ENCODE assay signal across 11 cellular contexts in the genomic region with DNA sequence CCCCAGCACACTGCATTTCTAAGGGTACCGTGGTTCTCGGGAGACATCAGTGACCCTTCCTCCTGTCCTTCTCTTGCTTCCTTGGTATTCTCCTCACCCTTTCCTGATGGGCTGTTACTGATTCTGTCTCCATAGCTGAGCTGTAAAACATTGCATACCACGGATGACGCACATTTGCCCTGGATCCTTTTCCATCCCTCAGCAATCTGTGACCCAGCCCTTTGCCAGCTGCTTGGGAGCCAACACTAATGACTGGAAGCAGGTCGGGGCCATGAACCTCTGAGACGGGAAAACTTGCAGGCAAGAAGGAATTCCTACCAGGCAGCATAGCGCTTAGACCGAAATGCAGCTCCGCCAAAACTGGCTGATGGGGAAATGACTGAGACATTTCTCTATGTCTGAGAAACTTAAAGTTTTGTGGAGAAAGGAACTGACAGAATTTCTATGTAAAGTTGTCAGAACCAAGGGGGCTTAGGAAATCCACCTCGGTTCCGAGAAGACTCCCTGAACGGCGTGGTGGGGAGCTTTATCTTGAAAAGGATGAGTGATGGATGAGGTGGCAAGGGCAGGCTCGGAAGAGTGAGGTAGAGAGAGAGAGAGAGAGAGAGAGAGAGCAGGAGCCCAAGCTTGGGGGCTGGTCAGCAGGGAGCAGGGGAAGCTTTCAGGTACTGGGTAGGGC. TPM values are rescaled to one million over a fixed set of nuclear protein-coding genes. Genes with fewer than 3 reads are reported as not detected.
DNase-seq lines count a peak whose midpoint lies in the region; ATAC-seq and TF ChIP-seq lines count a peak whose summit lies in the region.
"Had no signal": no experiment of that assay in that cellular context is flagged by ENCODE, and none has a peak within 500 bp of the region (broad histone marks: within the 10 kb centered on the region; RNA-seq: fewer than 3 reads in every experiment).

No MANE protein-coding gene starts in this region.

- POLR2A ChIA-PET in CD4-positive, alpha-beta memory T cell (lab: Charles Lee; ENCODE audit: partially characterized antibody) = interaction anchor here (1.2 to 1.7 kb wide), 2 partner anchors 46 to 51 kb away, joined by 6 to 8 read pairs; a partner anchor contains a TSS

- H3K27ac Mint-ChIP-seq in activated T-cell treated with anti-CD3 and anti-CD28 coated beads, Interleukin-2, amount 50 U/mL, for 72 hours = peak overlapping the region; percentile 82
- H3K27ac Mint-ChIP-seq in CD4-positive, alpha-beta memory T cell = peak overlapping the region in 2 of 7 donors; percentile 7 to 14

- peaks cover 14 to 49% (median 35%) of the 10 kb centered on the region in 5 donors for H3K4me1 ChIP-seq in subcutaneous abdominal adipose tissue (ENCODE audit: control insufficient read depth in 5 of 5, insufficient read depth in 5 of 5, low read length in 5 of 5)
- H3K4me1 ChIP-seq in CD4-positive, alpha-beta memory T cell (ENCODE audit: insufficient read depth, low read length) = peaks cover 9% of the 10 kb centered on the region
- H3K4me1 ChIP-seq: parathyroid adenoma had no signal

- peak overlapping the region; percentile 24 to 70 (median 58) for H3K9ac ChIP-seq in subcutaneous abdominal adipose tissue (ENCODE audit: low read length in 5 of 5)
- H3K9ac ChIP-seq: parathyroid adenoma had no signal

- H3K36me3 Mint-ChIP-seq in activated T-cell treated with anti-CD3 and anti-CD28 coated beads, Interleukin-2, amount 50 U/mL, for 72 hours (ENCODE audit: insufficient read depth in 2 of 2) = peaks cover 0 to 6% of the 10 kb centered on the region in 2 donors
- no peaks in the 10 kb centered on the region for H3K36me3 Mint-ChIP-seq in CD4-positive, alpha-beta memory T cell

- ATAC-seq in activated T-cell treated with anti-CD3 and anti-CD28 coated beads, Interleukin-2, amount 50 U/mL, for 72 hours (replicated peaks in 1 of 2) = no peak

- H3K27me3 ChIP-seq in subcutaneous abdominal adipose tissue (ENCODE audit: control insufficient read depth in 5 of 5, insufficient read depth in 4 of 5, low read length in 5 of 5) = peaks cover 0 to 8% (median 0%) of the 10 kb centered on the region in 5 donors
- no peaks in the 10 kb centered on the region for H3K27me3 ChIP-seq in CD4-positive, alpha-beta memory T cell (ENCODE audit: insufficient read depth, low read length)
- H3K27me3 ChIP-seq: tibial nerve had no signal

- CTCF ChIA-PET in CD4-positive, alpha-beta memory T cell (lab: Charles Lee; ENCODE audit: partially characterized antibody) = interaction anchor here (1.8 kb wide), 1 partner anchor 43 kb away, joined by 7 read pairs; no protein-coding TSS in a partner anchor

- TF ChIP-seq CTCF in WI38 (IDR thresholded peaks at IDR 0.05; ENCODE audit: low read depth, low read length) = no peak

- peak overlapping the region; percentile 82 for H3K27ac ChIP-seq in subcutaneous abdominal adipose tissue (ENCODE audit: low read depth, low read length)
- H3K27ac ChIP-seq in CD4-positive, alpha-beta memory T cell (ENCODE audit: low read depth, low read length) = no peak overlapping the region
- H3K27ac ChIP-seq: C4-2B, parathyroid adenoma had no signal

- peaks cover 55% of the 10 kb centered on the region for H3K27me3 Mint-ChIP-seq in activated T-cell treated with anti-CD3 and anti-CD28 coated beads, Interleukin-2, amount 50 U/mL, for 72 hours (ENCODE audit: low read depth)
- H3K27me3 Mint-ChIP-seq in CD4-positive, alpha-beta memory T cell = peaks cover 10 to 14% of the 10 kb centered on the region in 2 donors

- H3K9me3 ChIP-seq in subcutaneous abdominal adipose tissue (ENCODE audit: control insufficient read depth in 5 of 5, low read length in 5 of 5) = peaks cover 0 to 5% (median 0%) of the 10 kb centered on the region in 5 donors
- no peaks in the 10 kb centered on the region for H3K9me3 ChIP-seq in CD4-positive, alpha-beta memory T cell (ENCODE audit: control insufficient read depth in 1 of 2, low read length in 2 of 2)

- H3K4me1 Mint-ChIP-seq in activated T-cell treated with anti-CD3 and anti-CD28 coated beads, Interleukin-2, amount 50 U/mL, for 72 hours (ENCODE audit: low read depth) = peaks cover 25% of the 10 kb centered on the region
- H3K4me1 Mint-ChIP-seq in CD4-positive, alpha-beta memory T cell = peaks cover 9 to 17% (median 14%) of the 10 kb centered on the region in 4 donors

- H3K4me3 Mint-ChIP-seq in activated T-cell treated with anti-CD3 and anti-CD28 coated beads, Interleukin-2, amount 50 U/mL, for 72 hours = peak overlapping the region; percentile 81 to 86
- peak overlapping the region in 2 of 8 donors; percentile 36 to 57 for H3K4me3 Mint-ChIP-seq in CD4-positive, alpha-beta memory T cell

- H3K4me3 ChIP-seq in WI38 (ENCODE audit: low read depth, low read length) (peak overlapping the region; percentile 8; the same call in 1 of the 2 replicates), subcutaneous abdominal adipose tissue (ENCODE audit: low read depth in 1 of 5, low read length in 5 of 5) (no peak overlapping the region)
- H3K4me3 ChIP-seq in CD4-positive, alpha-beta memory T cell (ENCODE audit: low read length in 2 of 2) = no peak overlapping the region
- H3K4me3 ChIP-seq: tibial nerve had no signal

- DNase-seq in activated T-cell treated with anti-CD3 and anti-CD28 coated beads, Interleukin-2, amount 50 U/mL, for 72 hours = no peak
- no peak for DNase-seq in activated T-cell treated with anti-CD3 and anti-CD28 coated beads, Interleukin-2, amount 50 U/mL, for 1 hour
- DNase-seq in fibroblast of the conjunctiva (ENCODE audit: low read depth) = peak; percentile 79
- no peak for DNase-seq in OCI-M2 (lab: John Stamatoyannopoulos, UW; ENCODE audit: unreplicated experiment)
- no peak for DNase-seq in activated naive CD4-positive, alpha-beta T cell treated with Interleukin-2 at 50 U/mL for 16 hours
- DNase-seq in CD4-positive, alpha-beta memory T cell = no peak

- intact Hi-C loops in CD4-positive, alpha-beta memory T cell (cut with micrococcal nuclease) = no loop called here

- no peaks in the 10 kb centered on the region for H3K36me3 ChIP-seq in subcutaneous abdominal adipose tissue (ENCODE audit: control insufficient read depth in 5 of 5, insufficient read depth in 5 of 5, low read length in 5 of 5)
- no peaks in the 10 kb centered on the region for H3K36me3 ChIP-seq in CD4-positive, alpha-beta memory T cell (ENCODE audit: insufficient read depth, low read length)
- H3K36me3 ChIP-seq: tibial nerve had no signal

- peaks cover 1 to 2% of the 10 kb centered on the region in 2 donors for H3K9me3 Mint-ChIP-seq in activated T-cell treated with anti-CD3 and anti-CD28 coated beads, Interleukin-2, amount 50 U/mL, for 72 hours
- peaks cover 0 to 13% (median under 1%) of the 10 kb centered on the region in 8 donors for H3K9me3 Mint-ChIP-seq in CD4-positive, alpha-beta memory T cell

RNA-seq across cellular contexts. Expression of a gene that starts 19.2 kb away (rescaled TPM):
- under 1 TPM in 1 of 2 donors, not detected in 1; 0.35 TPM for total RNA-seq in activated T-cell treated with anti-CD3 and anti-CD28 coated beads, Interleukin-2, amount 50 U/mL, for 72 hours
- not detected for total RNA-seq in CD4-positive, alpha-beta memory T cell
- under 1 TPM; 0.22 to 0.32 TPM for polyA plus RNA-seq in CD4-positive, alpha-beta memory T cell

RNA-seq across cellular contexts. Expression of a gene that starts 50.5 kb away (rescaled TPM):
- total RNA-seq in activated T-cell treated with anti-CD3 and anti-CD28 coated beads, Interleukin-2, amount 50 U/mL, for 72 hours = 10 to 100 TPM; 21.8 to 29.1 TPM
- 10 to 100 TPM; 41.0 to 41.6 TPM for total RNA-seq in CD4-positive, alpha-beta memory T cell
- polyA plus RNA-seq in CD4-positive, alpha-beta memory T cell = 10 to 100 TPM; 52.5 to 63.0 TPM

RNA-seq across cellular contexts. Expression of a gene that starts 50.9 kb away (rescaled TPM):
- 1 to 10 TPM; 2.3 to 2.8 TPM for total RNA-seq in activated T-cell treated with anti-CD3 and anti-CD28 coated beads, Interleukin-2, amount 50 U/mL, for 72 hours
- total RNA-seq in CD4-positive, alpha-beta memory T cell = 1 to 10 TPM; 5.2 to 5.4 TPM
- 1 to 10 TPM; 7.3 to 8.4 TPM for polyA plus RNA-seq in CD4-positive, alpha-beta memory T cell
